Comparison of ENCODE assay signal across 17 cellular contexts in genomic region chr14:93686313-93686712, GRCh38.
A peak's percentile ranks its signal among the peaks of the same experiment; 100 is the strongest.
DNase-seq lines count a peak whose midpoint lies in the region; ATAC-seq, FAIRE-seq and TF ChIP-seq lines count a peak whose summit lies in the region.
"Had no signal": no experiment of that assay in that cellular context is flagged by ENCODE, and none has a peak within 500 bp of the region (broad histone marks: within the 10 kb centered on the region; RNA-seq: fewer than 3 reads in every experiment).

No MANE protein-coding gene starts in this region.

- H4K91ac ChIP-seq in H9 (ENCODE audit: insufficient read length, low read depth, low read length) (no peak overlapping the region), H1 (replicated peaks; ENCODE audit: insufficient read length, low read length) (peak overlapping the region; percentile 71), neuronal stem cell (ENCODE audit: low read depth, low read length, poor library complexity) (peak overlapping the region; percentile 58)

- H3K4me2 ChIP-seq in H9 (ENCODE audit: insufficient read depth, insufficient read length, low read length) (no peak overlapping the region), H1 (ENCODE audit: insufficient read depth in 1 of 2, low read depth in 2 of 2, low read length in 2 of 2) (no peak overlapping the region), neuronal stem cell (ENCODE audit: insufficient read depth, low read length, poor library complexity, severe bottlenecking) (no peak overlapping the region)

- no peak overlapping the region for H3T11ph ChIP-seq in H9 (ENCODE audit: low read length)

- H2BK5ac ChIP-seq in H9 (ENCODE audit: insufficient read length, low read length), result no peak overlapping the region
- H2BK5ac ChIP-seq in H1 (ENCODE audit: low read depth, low read length), result no peak overlapping the region
- no peak overlapping the region for H2BK5ac ChIP-seq in neuronal stem cell (ENCODE audit: low read length)

- H3K79me1 ChIP-seq in H9 (ENCODE audit: insufficient read depth, low read depth, low read length, poor library complexity, severe bottlenecking) (no peaks in the 10 kb centered on the region), H1 (ENCODE audit: low read depth, low read length) (no peaks in the 10 kb centered on the region), neuronal stem cell (ENCODE audit: low read depth, low read length) (peaks cover 2% of the 10 kb centered on the region)

- H3K27ac ChIP-seq in H9 (ENCODE audit: insufficient read length, low read depth, low read length), result no peak overlapping the region
- no peak overlapping the region for H3K27ac ChIP-seq in H1 (ENCODE audit: low read depth, low read length)
- no peak overlapping the region for H3K27ac ChIP-seq in neuronal stem cell (replicated peaks; ENCODE audit: low read length)
- H3K27ac ChIP-seq: SJSA1 had no signal

- H4K20me1 ChIP-seq in H9 (ENCODE audit: control insufficient read depth, insufficient read depth, insufficient read length) (no peaks in the 10 kb centered on the region), H1 (replicated peaks in 1 of 2; ENCODE audit: control insufficient read depth in 1 of 2, insufficient read depth in 2 of 2, low read length in 2 of 2) (no peaks in the 10 kb centered on the region)

- H2BK12ac ChIP-seq in H9 (ENCODE audit: insufficient read length, low read depth, low read length) (no peak overlapping the region), H1 (ENCODE audit: low read depth, low read length) (peak overlapping the region; percentile 51; the same call in 1 of the 2 replicates), neuronal stem cell (ENCODE audit: low read length) (no peak overlapping the region)

- H3K4me3 Mint-ChIP-seq in H9, result no peak overlapping the region; a peak in 1 of 5 replicates
- H3K4me3 Mint-ChIP-seq in activated T-cell treated with anti-CD3 and anti-CD28 coated beads, Interleukin-2, amount 50 U/mL, for 72 hours, result no peak overlapping the region
- H3K4me3 Mint-ChIP-seq: B cell; CD4-positive, alpha-beta T cell had no signal

- H2AK5ac ChIP-seq in H9 (ENCODE audit: insufficient read length, low read length) (no peak overlapping the region), H1 (ENCODE audit: low read depth, low read length) (no peak overlapping the region), neuronal stem cell (ENCODE audit: low read depth, low read length) (no peak overlapping the region)

- TF ChIP-seq RAD21 in H1 (IDR thresholded peaks at IDR 0.05 in 1 of 2, conservative IDR thresholded peaks at IDR 0.05 in 1 of 2; ENCODE audit: low read depth in 2 of 2, low read length in 2 of 2), result no peak

- H3K4me3 ChIP-seq in H1 (ENCODE audit: extremely low read depth in 1 of 4, insufficient read depth in 2 of 4, low read depth in 3 of 4, low read length in 4 of 4) (no peak overlapping the region), neuronal stem cell (ENCODE audit: low read length in 2 of 2) (no peak overlapping the region)
- H3K4me3 ChIP-seq: SJSA1 had no signal

- H3K27ac Mint-ChIP-seq in H9, result peak overlapping the region in 2 of 3 experiments; percentile 6 to 42; a peak in 4 of 7 replicates
- H3K27ac Mint-ChIP-seq in activated T-cell treated with anti-CD3 and anti-CD28 coated beads, Interleukin-2, amount 50 U/mL, for 72 hours, result no peak overlapping the region
- H3K27ac Mint-ChIP-seq: B cell; CD4-positive, alpha-beta T cell had no signal

- H3K56ac ChIP-seq in H9 (ENCODE audit: insufficient read length, low read depth, low read length) (no peak overlapping the region), H1 (replicated peaks; ENCODE audit: insufficient read length, low read depth, low read length) (no peak overlapping the region)

- H3K27me3 ChIP-seq in H9 (ENCODE audit: insufficient read depth, low read length) (no peaks in the 10 kb centered on the region), H1 (replicated peaks in 1 of 4; ENCODE audit: control insufficient read depth in 3 of 4, extremely low read depth in 1 of 4, insufficient read depth in 3 of 4, low read length in 3 of 4) (no peaks in the 10 kb centered on the region), neuronal stem cell (ENCODE audit: control insufficient read depth in 3 of 3, insufficient read depth in 3 of 3, low read depth in 1 of 3, low read length in 3 of 3) (peaks cover 0 to 6% (median 0%) of the 10 kb centered on the region in 3 experiments)
- H3K27me3 ChIP-seq: SJSA1 had no signal

- no peak for DNase-seq in H9
- DNase-seq in NCI-H69 (lab: John Stamatoyannopoulos, UW), result peak; percentile 28
- no peak for DNase-seq in H1 (ENCODE audit: low read depth in 1 of 2, low spot score in 2 of 2)
- no peak for DNase-seq in neuronal stem cell (ENCODE audit: low spot score)
- DNase-seq in activated T-cell treated with anti-CD3 and anti-CD28 coated beads, Interleukin-2, amount 50 U/mL, for 72 hours, result no peak
- DNase-seq in mesenteric fat pad (ENCODE audit: low spot score), result no peak
- DNase-seq: CD4-positive, alpha-beta T cell; HCEC 1CT; NCI-H1436; NCI-H2081; NCI-H748 treated with DMSO at 0.1 percent for 48 hours; SW 1271 had no signal

- H3K79me2 ChIP-seq in H9 (ENCODE audit: insufficient read depth, low read length) (no peaks in the 10 kb centered on the region), H1 (ENCODE audit: control insufficient read depth in 1 of 2, insufficient read depth in 2 of 2, low read length in 2 of 2) (no peaks in the 10 kb centered on the region)

- no peak overlapping the region for H2BK20ac ChIP-seq in H9 (ENCODE audit: low read depth, low read length, poor library complexity, severe bottlenecking)
- H2BK20ac ChIP-seq in H1 (ENCODE audit: low read length), result peak overlapping the region; percentile 48

- FAIRE-seq in H1 (lab: Jason Lieb, UNC), result no peak
- FAIRE-seq: D721Med, RCC 7860 had no signal

- no peaks in the 10 kb centered on the region for H3K36me3 ChIP-seq in H1 (ENCODE audit: control insufficient read depth in 2 of 4, insufficient read depth in 4 of 4, low read length in 3 of 4)
- H3K36me3 ChIP-seq in neuronal stem cell (replicated peaks in 1 of 2; ENCODE audit: control insufficient read depth in 2 of 2, insufficient read depth in 2 of 2, low read length in 2 of 2), result no peaks in the 10 kb centered on the region
- H3K36me3 ChIP-seq: SJSA1 had no signal

- H3K18ac ChIP-seq in H9 (ENCODE audit: insufficient read length, low read depth, low read length) (peak overlapping the region; percentile 2), H1 (ENCODE audit: extremely low read depth, low read length) (no peak overlapping the region), neuronal stem cell (ENCODE audit: low read length) (no peak overlapping the region)

- H3K9me3 Mint-ChIP-seq in H9, result no peaks in the 10 kb centered on the region
- no peaks in the 10 kb centered on the region for H3K9me3 Mint-ChIP-seq in activated T-cell treated with anti-CD3 and anti-CD28 coated beads, Interleukin-2, amount 50 U/mL, for 72 hours
- H3K9me3 Mint-ChIP-seq: CD4-positive, alpha-beta T cell had no signal

- H2AFZ ChIP-seq in H9 (ENCODE audit: low read length) (no peak overlapping the region), H1 (ENCODE audit: low read length) (0 out of 2 replicates have a peak overlapping the region, but pooled peaks have one; percentile 5), neuronal stem cell (ENCODE audit: low read length) (no peak overlapping the region)

- TF ChIP-seq CTCF in H9 (conservative IDR thresholded peaks at IDR 0.05) (no peak; the same call in 2 of the 3 replicates), H1 (IDR thresholded peaks at IDR 0.05; ENCODE audit: control extremely low read depth in 1 of 3, insufficient read depth in 1 of 3, low read depth in 1 of 3, low read length in 3 of 3) (no peak)

- no peak overlapping the region for H4K5ac ChIP-seq in H9 (ENCODE audit: insufficient read length, low read depth, low read length)
- H4K5ac ChIP-seq in H1 (ENCODE audit: insufficient read length, low read depth, low read length), result no peak overlapping the region

- no peaks in the 10 kb centered on the region for H3K9me3 ChIP-seq in H9 (ENCODE audit: control insufficient read depth, low read depth, low read length)
- no peaks in the 10 kb centered on the region for H3K9me3 ChIP-seq in H1 (ENCODE audit: insufficient read depth in 2 of 2, low read depth in 1 of 2, low read length in 1 of 2)
- H3K9me3 ChIP-seq in neuronal stem cell (replicated peaks in 1 of 2; ENCODE audit: control insufficient read depth in 2 of 2, insufficient read depth in 1 of 2, low read depth in 1 of 2, low read length in 2 of 2), result no peaks in the 10 kb centered on the region
- H3K9me3 ChIP-seq: SJSA1 had no signal

- H3K36me3 Mint-ChIP-seq in H9 (ENCODE audit: insufficient read depth in 1 of 3, low read depth in 3 of 3), result peaks cover 0 to 4% (median 2%) of the 10 kb centered on the region in 3 experiments; a peak in 5 of 7 replicates
- H3K36me3 Mint-ChIP-seq in activated T-cell treated with anti-CD3 and anti-CD28 coated beads, Interleukin-2, amount 50 U/mL, for 72 hours (ENCODE audit: insufficient read depth in 2 of 2), result no peaks in the 10 kb centered on the region

- ATAC-seq in activated T-cell treated with anti-CD3 and anti-CD28 coated beads, Interleukin-2, amount 50 U/mL, for 72 hours (replicated peaks in 1 of 2), result no peak
- no peak for ATAC-seq in HG03439 (IDR thresholded peaks at IDR 0.05; ENCODE audit: unreplicated experiment)

- no peak for TF ChIP-seq POLR2A in H1 (IDR thresholded peaks at IDR 0.05; ENCODE audit: control extremely low read depth in 1 of 2, low read depth in 2 of 2, low read length in 2 of 2)

- H3K14ac ChIP-seq in H9 (ENCODE audit: insufficient read depth, low read length) (no peak overlapping the region), H1 (ENCODE audit: insufficient read length) (no peak overlapping the region), neuronal stem cell (ENCODE audit: low read length) (no peak overlapping the region)

- H3K23me2 ChIP-seq in H9 (ENCODE audit: insufficient read length, low read depth, low read length, poor library complexity, severe bottlenecking), result no peaks in the 10 kb centered on the region
- peaks cover 5% of the 10 kb centered on the region for H3K23me2 ChIP-seq in H1 (ENCODE audit: low read depth, low read length)

- TF ChIP-seq EP300 in H1 (IDR thresholded peaks at IDR 0.05; ENCODE audit: borderline replicate concordance in 1 of 2, low read depth in 2 of 2, low read length in 2 of 2), result no peak

- WGBS in H9 (ENCODE audit: extremely low coverage, insufficient read length, low lambda C conversion rate), result no CpG with 5 or more reads among the region's 6 CpGs
- WGBS in H1 (ENCODE audit: extremely low coverage in 1 of 2, insufficient coverage in 1 of 2, insufficient read length in 1 of 2, insufficient replicate concordance in 2 of 2, low coverage in 1 of 2, low lambda C conversion rate in 2 of 2, missing lambda C conversion rate in 1 of 2), 2 experiments, result 86% methylated on average over 6 of the region's 6 CpGs; no CpG with 5 or more reads in 1 of the 2 experiments
- WGBS in neuronal stem cell (ENCODE audit: extremely low coverage in 2 of 2, insufficient read length in 2 of 2, insufficient replicate concordance in 1 of 2), 2 donors, result no CpG with 5 or more reads among the region's 6 CpGs

- no peaks in the 10 kb centered on the region for H3K27me3 Mint-ChIP-seq in H9 (ENCODE audit: low read depth)
- peaks cover 26% of the 10 kb centered on the region for H3K27me3 Mint-ChIP-seq in activated T-cell treated with anti-CD3 and anti-CD28 coated beads, Interleukin-2, amount 50 U/mL, for 72 hours (ENCODE audit: low read depth)

- POLR2A ChIA-PET in H1 (lab: Charles Lee; ENCODE audit: partially characterized antibody), result no interaction called here

- no peak overlapping the region for H3K23ac ChIP-seq in H9 (ENCODE audit: insufficient read length, low read depth, low read length)
- no peak overlapping the region for H3K23ac ChIP-seq in H1 (ENCODE audit: insufficient read length)
- no peak overlapping the region for H3K23ac ChIP-seq in neuronal stem cell (ENCODE audit: low read depth, low read length, poor library complexity)

- H2BK120ac ChIP-seq in H9 (ENCODE audit: low read depth, low read length, poor library complexity, severe bottlenecking), result no peak overlapping the region
- H2BK120ac ChIP-seq in H1 (replicated peaks; ENCODE audit: low read depth, low read length), result peak overlapping the region; percentile 23
- no peak overlapping the region for H2BK120ac ChIP-seq in neuronal stem cell (ENCODE audit: low read depth, low read length)

- H3K9ac ChIP-seq in H9 (ENCODE audit: extremely low read depth, insufficient read length, low read length) (no peak overlapping the region), H1 (replicated peaks in 1 of 4; ENCODE audit: extremely low read depth in 1 of 4, low read depth in 3 of 4, low read length in 3 of 4) (no peak overlapping the region; a peak in 1 of 7 replicates), neuronal stem cell (ENCODE audit: low read depth, low read length, poor library complexity) (no peak overlapping the region)

- CTCF ChIA-PET in H1 (lab: Charles Lee; ENCODE audit: partially characterized antibody), result interaction anchor here (1.4 to 4.4 kb wide), 5 partner anchors 14 to 217 kb away, joined by 4 to 47 read pairs (median 9); no protein-coding TSS in a partner anchor

- no peak overlapping the region for H4K8ac ChIP-seq in H9 (replicated peaks; ENCODE audit: insufficient read length, low read depth, low read length)
- H4K8ac ChIP-seq in H1 (ENCODE audit: extremely low read depth, insufficient read depth, low read length), result no peak overlapping the region
- no peak overlapping the region for H4K8ac ChIP-seq in neuronal stem cell (ENCODE audit: low read depth, low read length)

- H2BK15ac ChIP-seq in H9 (ENCODE audit: low read depth, low read length), result no peak overlapping the region
- H2BK15ac ChIP-seq in H1 (ENCODE audit: low read length), result no peak overlapping the region
- H2BK15ac ChIP-seq in neuronal stem cell (ENCODE audit: low read length), result no peak overlapping the region

- H3K4me1 Mint-ChIP-seq in H9, result peaks cover 65 to 71% of the 10 kb centered on the region in 2 experiments
- no peaks in the 10 kb centered on the region for H3K4me1 Mint-ChIP-seq in activated T-cell treated with anti-CD3 and anti-CD28 coated beads, Interleukin-2, amount 50 U/mL, for 72 hours (ENCODE audit: low read depth)
- H3K4me1 Mint-ChIP-seq: B cell had no signal

- H3K4ac ChIP-seq in H9 (ENCODE audit: low read depth, low read length) (no peak overlapping the region), H1 (replicated peaks; ENCODE audit: insufficient read length, low read depth, low read length) (no peak overlapping the region), neuronal stem cell (ENCODE audit: low read length) (no peak overlapping the region)

- H3K4me1 ChIP-seq in H9 (ENCODE audit: insufficient read depth, low read length) (peaks cover 24% of the 10 kb centered on the region), H1 (replicated peaks in 1 of 4; ENCODE audit: control insufficient read depth in 3 of 4, insufficient read depth in 4 of 4, low read length in 3 of 4) (peaks cover 8 to 31% (median 21%) of the 10 kb centered on the region in 4 experiments), neuronal stem cell (ENCODE audit: control insufficient read depth in 2 of 2, insufficient read depth in 1 of 2, low read depth in 1 of 2, low read length in 2 of 2) (peaks cover 0 to 27% of the 10 kb centered on the region in 2 donors)
- H3K4me1 ChIP-seq: SJSA1 had no signal
